Comparison of ENCODE assay signal across 1 cellular context in genomic region chr13:42057918-42058530, GRCh38.
TF ChIP-seq lines count a peak whose summit lies in the region.

No MANE protein-coding gene starts in this region.

TF ChIP-seq in K562, 482 proteins besides CTCF, POLR2A, EP300 and RAD21 (continued from another document):
- no peak for TF ChIP-seq ZNF277 (CRISPR knock-in tag; IDR thresholded peaks at IDR 0.05; ENCODE audit: borderline replicate concordance)
- TF ChIP-seq, protein P1, sequence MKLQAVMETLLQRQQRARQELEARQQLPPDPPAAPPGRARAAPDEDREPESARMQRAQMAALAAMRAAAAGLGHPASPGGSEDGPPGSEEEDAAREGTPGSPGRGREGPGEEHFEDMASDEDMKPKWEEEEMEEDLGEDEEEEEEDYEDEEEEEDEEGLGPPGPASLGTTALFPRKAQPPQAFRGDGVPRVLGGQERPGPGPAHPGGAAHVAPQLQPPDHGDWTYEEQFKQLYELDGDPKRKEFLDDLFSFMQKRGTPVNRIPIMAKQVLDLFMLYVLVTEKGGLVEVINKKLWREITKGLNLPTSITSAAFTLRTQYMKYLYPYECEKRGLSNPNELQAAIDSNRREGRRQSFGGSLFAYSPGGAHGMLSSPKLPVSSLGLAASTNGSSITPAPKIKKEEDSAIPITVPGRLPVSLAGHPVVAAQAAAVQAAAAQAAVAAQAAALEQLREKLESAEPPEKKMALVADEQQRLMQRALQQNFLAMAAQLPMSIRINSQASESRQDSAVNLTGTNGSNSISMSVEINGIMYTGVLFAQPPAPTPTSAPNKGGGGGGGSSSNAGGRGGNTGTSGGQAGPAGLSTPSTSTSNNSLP (IDR thresholded peaks at IDR 0.05; ENCODE audit: borderline replicate concordance, low read depth, low read length) = no peak
- TF ChIP-seq HMGN3 (IDR thresholded peaks at IDR 0.05; ENCODE audit: borderline replicate concordance, extremely low read depth, insufficient read length, low read depth, low read length) = no peak
- TF ChIP-seq ELF4 (CRISPR knock-in tag; IDR thresholded peaks at IDR 0.05) = no peak
- no peak for TF ChIP-seq ZNF449 (CRISPR knock-in tag; IDR thresholded peaks at IDR 0.05)
- no peak for TF ChIP-seq TEAD4 (IDR thresholded peaks at IDR 0.05; ENCODE audit: low read length)
- no peak for TF ChIP-seq TEAD4 (CRISPR knock-in tag; IDR thresholded peaks at IDR 0.05; ENCODE audit: borderline replicate concordance)
- no peak for TF ChIP-seq SP1 (CRISPR knock-in tag; IDR thresholded peaks at IDR 0.05)
